8 cellular contexts compared by ENCODE assay signal in genomic region chr1:197917813-197918646, GRCh38. TPM values are rescaled to one million over a fixed set of nuclear protein-coding genes. Genes with fewer than 3 reads are reported as not detected.
DNase-seq lines count a peak whose midpoint lies in the region; ATAC-seq and TF ChIP-seq lines count a peak whose summit lies in the region.

No MANE protein-coding gene starts in this region.

- H4K20me1 ChIP-seq in neural progenitor cell (ENCODE audit: low read depth) = peaks cover 17% of the 10 kb centered on the region

- peaks cover 3 to 66% (median 12%) of the 10 kb centered on the region in 4 donors for H3K4me1 ChIP-seq in Peyer's patch
- peaks cover 80% of the 10 kb centered on the region for H3K4me1 ChIP-seq in neural progenitor cell

- no peaks in the 10 kb centered on the region for H3K9me3 Mint-ChIP-seq in effector memory CD8-positive, alpha-beta T cell
- H3K9me3 Mint-ChIP-seq in neural progenitor cell = peaks cover 2% of the 10 kb centered on the region

- H3K4me3 ChIP-seq in Peyer's patch = peak overlapping the region in 3 of 4 donors; percentile 16 to 48 (median 38)
- peak overlapping the region; percentile 47 for H3K4me3 ChIP-seq in neural progenitor cell

- no peak for TF ChIP-seq CTCF in Peyer's patch (IDR thresholded peaks at IDR 0.05)
- no peak for TF ChIP-seq CTCF in neural progenitor cell (IDR thresholded peaks at IDR 0.05)

- no peak for TF ChIP-seq POLR2A in Peyer's patch (IDR thresholded peaks at IDR 0.05)

- peak; percentile 28 for ATAC-seq in effector memory CD8-positive, alpha-beta T cell (replicated peaks)
- ATAC-seq in GM18867 (IDR thresholded peaks at IDR 0.05; ENCODE audit: unreplicated experiment) = no peak

- H3K4me2 ChIP-seq in neural progenitor cell = peak overlapping the region; percentile 92

- peak overlapping the region; percentile 64 to 72 for H3K4me3 Mint-ChIP-seq in effector memory CD8-positive, alpha-beta T cell
- peak overlapping the region; percentile 85 for H3K4me3 Mint-ChIP-seq in neural progenitor cell

- H3K79me2 ChIP-seq in neural progenitor cell (ENCODE audit: low read depth) = no peaks in the 10 kb centered on the region

- H3K27ac Mint-ChIP-seq in effector memory CD8-positive, alpha-beta T cell = peak overlapping the region in 1 of 2 donors; percentile 64
- H3K27ac Mint-ChIP-seq in neural progenitor cell = no peak overlapping the region

- H3K9me3 ChIP-seq in Peyer's patch (no peaks in the 10 kb centered on the region), neural progenitor cell (ENCODE audit: low read depth) (no peaks in the 10 kb centered on the region)

- H3K36me3 ChIP-seq in Peyer's patch (no peaks in the 10 kb centered on the region), neural progenitor cell (no peaks in the 10 kb centered on the region)

- peaks cover 63% of the 10 kb centered on the region for H3F3A ChIP-seq in neural progenitor cell (ENCODE audit: low read depth)

- H3K27me3 ChIP-seq in Peyer's patch (peaks cover 0 to 57% of the 10 kb centered on the region in 2 donors), neural progenitor cell (peaks cover 99% of the 10 kb centered on the region)

- H3K27ac ChIP-seq in Peyer's patch = no peak overlapping the region
- H3K27ac ChIP-seq in neural progenitor cell = no peak overlapping the region

- peaks cover 27% of the 10 kb centered on the region for H3K36me3 Mint-ChIP-seq in effector memory CD8-positive, alpha-beta T cell (ENCODE audit: insufficient read depth)
- no peaks in the 10 kb centered on the region for H3K36me3 Mint-ChIP-seq in neural progenitor cell

- peaks cover 98 to 100% of the 10 kb centered on the region in 2 donors for H3K27me3 Mint-ChIP-seq in effector memory CD8-positive, alpha-beta T cell
- peaks cover 94% of the 10 kb centered on the region for H3K27me3 Mint-ChIP-seq in neural progenitor cell (ENCODE audit: insufficient read depth, low read depth)

- H3K9ac ChIP-seq in neural progenitor cell = no peak overlapping the region

- peaks cover 47 to 56% of the 10 kb centered on the region in 2 donors for H3K4me1 Mint-ChIP-seq in effector memory CD8-positive, alpha-beta T cell (ENCODE audit: low read depth in 2 of 2)
- peaks cover 55% of the 10 kb centered on the region for H3K4me1 Mint-ChIP-seq in neural progenitor cell

- H2AFZ ChIP-seq in neural progenitor cell (replicated peaks) = peak overlapping the region; percentile 82

- peak; percentile 48 for DNase-seq in ELR (ENCODE audit: low read depth)
- DNase-seq in Peyer's patch = peak in 1 of 3 donors; percentile 64
- no peak for DNase-seq in effector memory CD8-positive, alpha-beta T cell
- peak; percentile 64 for DNase-seq in neural progenitor cell (ENCODE audit: low spot score)
- DNase-seq in LoVo (ENCODE audit: low spot score) = no peak
- no peak for DNase-seq in RKO (ENCODE audit: low spot score)
- DNase-seq in stimulated activated CD4-positive, alpha-beta T cell treated with anti-CD3 and anti-CD28 coated beads, Interleukin-1b, Interleukin-23, amount 100 ng/mL, for 48 hours = no peak

RNA-seq across cellular contexts. Expression of gene LHX9, which starts 0.9 kb away (rescaled TPM):
- total RNA-seq in Peyer's patch (not detected), neural progenitor cell (ENCODE audit: low replicate concordance) (0.19 and 0.22 TPM in 2 replicates)

RNA-seq across cellular contexts. Expression of gene C1orf53, which starts 15.6 kb away (rescaled TPM):
- 1 to 10 TPM in 1 of 4 donors, not detected in 3; 9.9 TPM for total RNA-seq in Peyer's patch
- total RNA-seq in neural progenitor cell (ENCODE audit: low replicate concordance) = 1.4 and 5.4 TPM in 2 replicates

Comparison
In these comparisons a context has a peak if more than half of its experiments do, and no peak if none do; other contexts are left out.
1. DNase-seq: peak in ELR (single experiment) and neural progenitor cell (single experiment); none in effector memory CD8-positive, alpha-beta T cell (0 of 3), LoVo (single experiment), RKO (single experiment) and stimulated activated CD4-positive, alpha-beta T cell treated with anti-CD3 and anti-CD28 coated beads, Interleukin-1b, Interleukin-23, amount 100 ng/mL, for 48 hours (single experiment).